In genomic region chr1:210241121-210241520, GRCh38 we compare ENCODE assay signal across 25 cellular contexts. TPM values are rescaled to one million over a fixed set of nuclear protein-coding genes. Genes with fewer than 3 reads are reported as not detected.
"Had no signal": no experiment of that assay in that cellular context is flagged by ENCODE, and none has a peak within 500 bp of the region (broad histone marks: within the 10 kb centered on the region; RNA-seq: fewer than 3 reads in every experiment).

No MANE protein-coding gene starts in this region.

- H3K4me3 ChIP-seq: dorsolateral prefrontal cortex, gastrocnemius medialis, hepatocyte, left lung, ovary, psoas muscle, sigmoid colon, skin epidermis, spleen had no signal

- H3K4me2 ChIP-seq: hepatocyte had no signal

- H3K27me3 ChIP-seq: dorsolateral prefrontal cortex, heart left ventricle, ovary, sigmoid colon had no signal

- H3K79me2 ChIP-seq: hepatocyte had no signal

- H3K27ac ChIP-seq: gastrocnemius medialis, hepatocyte, left lung, ovary, psoas muscle, skin epidermis, spleen had no signal

- H2AFZ ChIP-seq: hepatocyte had no signal

- H3K4me1 Mint-ChIP-seq: stimulated activated memory B cell treated with anti-CD40 and anti-IgM and Interleukin-4, amounts not matched to agents 10 μg/mL and 1 μg/mL and 100 μg/mL, for 72 hours had no signal

- H3K36me3 ChIP-seq: gastrocnemius medialis, left lung, ovary, spleen had no signal

- H3K36me3 Mint-ChIP-seq: stimulated activated memory B cell treated with anti-CD40 and anti-IgM and Interleukin-4, amounts not matched to agents 10 μg/mL and 1 μg/mL and 100 μg/mL, for 72 hours had no signal

- H3K4me3 Mint-ChIP-seq: naive thymus-derived CD4-positive, alpha-beta T cell; stimulated activated memory B cell treated with anti-CD40 and anti-IgM and Interleukin-4, amounts not matched to agents 10 μg/mL and 1 μg/mL and 100 μg/mL, for 72 hours; type B pancreatic cell had no signal

- H3K4me1 ChIP-seq: gastrocnemius medialis, psoas muscle, spleen had no signal

- H3K9me3 ChIP-seq: gastrocnemius medialis, heart left ventricle, left lung, ovary, psoas muscle, sigmoid colon, spleen had no signal

- H3K27ac Mint-ChIP-seq: naive thymus-derived CD4-positive, alpha-beta T cell; stimulated activated memory B cell treated with anti-CD40 and anti-IgM and Interleukin-4, amounts not matched to agents 10 μg/mL and 1 μg/mL and 100 μg/mL, for 72 hours; type B pancreatic cell had no signal

- DNase-seq: cortex of kidney; dorsolateral prefrontal cortex; effector CD4-positive, alpha-beta T cell; foreskin fibroblast; gastrocnemius medialis; heart left ventricle; kidney; left lung; mesendoderm; midbrain; naive thymus-derived CD4-positive, alpha-beta T cell; nucleus accumbens; ovary; posterior cingulate gyrus; psoas muscle; right cardiac atrium; sigmoid colon; spleen; stimulated activated CD4-positive, alpha-beta T cell treated with anti-CD3 and anti-CD28 coated beads, Interleukin-4, amount 100 ng/mL, for 4 hours; stimulated activated naive CD8-positive, alpha-beta T cell treated with anti-CD3 and anti-CD28 coated beads, Interleukin-15, Interleukin-2, amounts not matched to agents 100 U/mL and 50 U/mL, for 24 hours had no signal

- H3K9me3 Mint-ChIP-seq: nephron; stimulated activated memory B cell treated with anti-CD40 and anti-IgM and Interleukin-4, amounts not matched to agents 10 μg/mL and 1 μg/mL and 100 μg/mL, for 72 hours; type B pancreatic cell had no signal

- FAIRE-seq: kidney had no signal

RNA-seq across cellular contexts. Expression of gene SERTAD4, which starts 8.5 kb away (rescaled TPM):
- total RNA-seq: naive thymus-derived CD4-positive, alpha-beta T cell had no signal
- polyA plus RNA-seq: naive thymus-derived CD4-positive, alpha-beta T cell had no signal
